ENCODE assay signal across 9 cellular contexts in genomic region chr11:118609380-118610219, GRCh38. TPM values are rescaled to one million over a fixed set of nuclear protein-coding genes. Genes with fewer than 3 reads are reported as not detected.
A peak's percentile ranks its signal among the peaks of the same experiment; 100 is the strongest.
DNase-seq lines count a peak whose midpoint lies in the region; ATAC-seq and FAIRE-seq lines count a peak whose summit lies in the region.
"Had no signal": no experiment of that assay in that cellular context is flagged by ENCODE, and none has a peak within 500 bp of the region (broad histone marks: within the 10 kb centered on the region; RNA-seq: fewer than 3 reads in every experiment).

No MANE protein-coding gene starts in this region.

- H3K4me2 ChIP-seq in skeletal muscle satellite cell (ENCODE audit: low read length): peak overlapping the region; percentile 85
- H3K4me2 ChIP-seq: KMS-11 had no signal

- H3K27me3 Mint-ChIP-seq in activated naive CD4-positive, alpha-beta T cell treated with anti-CD3 and anti-CD28 coated beads, Interleukin-2, amount 50 U/mL, for 24 hours: no peaks in the 10 kb centered on the region

- DNase-seq in OCI-M2 (lab: John Stamatoyannopoulos, UW; ENCODE audit: unreplicated experiment) (no peak), small intestine (no peak)

- H3K4me1 ChIP-seq in HUES64 (ENCODE audit: insufficient read depth, low read length) (peaks cover 41% of the 10 kb centered on the region), skeletal muscle satellite cell (ENCODE audit: control insufficient read depth, insufficient read depth, low read length) (peaks cover 60% of the 10 kb centered on the region), small intestine (ENCODE audit: control insufficient read depth in 2 of 2, insufficient read depth in 1 of 2, low read depth in 1 of 2, low read length in 1 of 2) (peaks cover 0 to 6% of the 10 kb centered on the region in 2 donors)

- H3K4me1 Mint-ChIP-seq in activated naive CD4-positive, alpha-beta T cell treated with anti-CD3 and anti-CD28 coated beads, Interleukin-2, amount 50 U/mL, for 24 hours: peaks cover 27% of the 10 kb centered on the region

- H3K27me3 ChIP-seq in HUES64 (ENCODE audit: insufficient read depth, low read length) (peaks cover 68% of the 10 kb centered on the region), skeletal muscle satellite cell (ENCODE audit: control insufficient read depth, insufficient read depth, low read length) (no peaks in the 10 kb centered on the region), small intestine (ENCODE audit: control insufficient read depth in 2 of 2, insufficient read depth in 2 of 2, low read length in 2 of 2) (peaks cover 0 to 5% of the 10 kb centered on the region in 2 donors)

- H3K27ac Mint-ChIP-seq in activated naive CD4-positive, alpha-beta T cell treated with anti-CD3 and anti-CD28 coated beads, Interleukin-2, amount 50 U/mL, for 24 hours: peak overlapping the region; percentile 63

- H3K36me3 Mint-ChIP-seq in activated naive CD4-positive, alpha-beta T cell treated with anti-CD3 and anti-CD28 coated beads, Interleukin-2, amount 50 U/mL, for 24 hours: no peaks in the 10 kb centered on the region

- 4% methylated on average over 57 of the region's 57 CpGs for WGBS in HUES64
- 3 to 11% (median 9%) methylated on average over 36 to 57 of the region's 57 CpGs for WGBS in small intestine, 3 donors

- H3K9me3 ChIP-seq in HUES64 (ENCODE audit: insufficient read depth, low read depth, low read length) (no peaks in the 10 kb centered on the region), skeletal muscle satellite cell (replicated peaks; ENCODE audit: low read length) (no peaks in the 10 kb centered on the region), small intestine (ENCODE audit: control insufficient read depth, low read depth) (no peaks in the 10 kb centered on the region)

- H3K9me3 Mint-ChIP-seq in activated naive CD4-positive, alpha-beta T cell treated with anti-CD3 and anti-CD28 coated beads, Interleukin-2, amount 50 U/mL, for 24 hours: no peaks in the 10 kb centered on the region

- H3K36me3 ChIP-seq in HUES64 (ENCODE audit: insufficient read depth, low read length) (no peaks in the 10 kb centered on the region), skeletal muscle satellite cell (ENCODE audit: insufficient read depth, low read length) (peaks cover 22% of the 10 kb centered on the region), small intestine (ENCODE audit: control insufficient read depth in 2 of 2, insufficient read depth in 2 of 2, low read length in 2 of 2) (no peaks in the 10 kb centered on the region)

- ATAC-seq in HG02852 (IDR thresholded peaks at IDR 0.05; ENCODE audit: unreplicated experiment) (no peak), HG02678 (IDR thresholded peaks at IDR 0.05; ENCODE audit: unreplicated experiment) (no peak)

- no peak overlapping the region for H3K9ac ChIP-seq in HUES64 (ENCODE audit: low read depth, low read length)
- peak overlapping the region; percentile 100 for H3K9ac ChIP-seq in skeletal muscle satellite cell (ENCODE audit: low read depth, low read length)
- H3K9ac ChIP-seq: KMS-11 had no signal

- H3K27ac ChIP-seq in HUES64 (ENCODE audit: low read depth, low read length) (no peak overlapping the region), small intestine (ENCODE audit: low read depth in 1 of 2, low read length in 1 of 2) (peak overlapping the region in 1 of 2 donors; percentile 65)
- H3K27ac ChIP-seq: KMS-11 had no signal

- H3K4me3 Mint-ChIP-seq in activated naive CD4-positive, alpha-beta T cell treated with anti-CD3 and anti-CD28 coated beads, Interleukin-2, amount 50 U/mL, for 24 hours: peak overlapping the region; percentile 81

- peak overlapping the region; percentile 45 for H3K4me3 ChIP-seq in HUES64 (ENCODE audit: low read length)
- peak overlapping the region; percentile 30 for H3K4me3 ChIP-seq in iPS-11a (ENCODE audit: low read depth, low read length)
- H3K4me3 ChIP-seq in skeletal muscle satellite cell (ENCODE audit: low read length): peak overlapping the region; percentile 79
- peak overlapping the region in 1 of 2 donors; percentile 48 for H3K4me3 ChIP-seq in small intestine (ENCODE audit: low read depth in 1 of 2, low read length in 2 of 2)

- FAIRE-seq in small intestine (lab: Jason Lieb, UNC): no peak

RNA-seq across cellular contexts. Expression of gene PHLDB1, which starts 2.2 kb away (rescaled TPM):
- polyA plus RNA-seq in HUES64 (2013, experiment 1 of 2): 51.4 TPM
- 62.6 TPM for polyA plus RNA-seq in HUES64 (2013, experiment 2 of 2)
- 107 and 124 TPM in 2 replicates for total RNA-seq in skeletal muscle satellite cell (2012; rRNA removed)
- polyA plus RNA-seq in small intestine: 10 to 100 TPM; 14.1 to 30.7 (median 15.1) TPM

RNA-seq across cellular contexts. Expression of gene ARCN1, which starts 37.4 kb away (rescaled TPM):
- polyA plus RNA-seq in HUES64 (2013, experiment 1 of 2): 103 TPM
- polyA plus RNA-seq in HUES64 (2013, experiment 2 of 2): 113 TPM
- total RNA-seq in skeletal muscle satellite cell (2012; rRNA removed): 161 and 162 TPM in 2 replicates
- 100 to 1,000 TPM in 2 of 3 donors, 10 to 100 TPM in 1; 79.7 to 125 (median 103) TPM for polyA plus RNA-seq in small intestine

RNA-seq across cellular contexts. Expression of gene IFT46, which starts 43.9 kb away (rescaled TPM):
- polyA plus RNA-seq in HUES64 (2013, experiment 1 of 2): 9.0 TPM
- polyA plus RNA-seq in HUES64 (2013, experiment 2 of 2): 13.6 TPM
- total RNA-seq in skeletal muscle satellite cell (2012; rRNA removed): 31.2 and 40.6 TPM in 2 replicates
- polyA plus RNA-seq in small intestine: 1 to 10 TPM; 5.8 to 9.5 (median 7.3) TPM
